Comparison of ENCODE assay signal across 1 cellular context in the genomic region with DNA sequence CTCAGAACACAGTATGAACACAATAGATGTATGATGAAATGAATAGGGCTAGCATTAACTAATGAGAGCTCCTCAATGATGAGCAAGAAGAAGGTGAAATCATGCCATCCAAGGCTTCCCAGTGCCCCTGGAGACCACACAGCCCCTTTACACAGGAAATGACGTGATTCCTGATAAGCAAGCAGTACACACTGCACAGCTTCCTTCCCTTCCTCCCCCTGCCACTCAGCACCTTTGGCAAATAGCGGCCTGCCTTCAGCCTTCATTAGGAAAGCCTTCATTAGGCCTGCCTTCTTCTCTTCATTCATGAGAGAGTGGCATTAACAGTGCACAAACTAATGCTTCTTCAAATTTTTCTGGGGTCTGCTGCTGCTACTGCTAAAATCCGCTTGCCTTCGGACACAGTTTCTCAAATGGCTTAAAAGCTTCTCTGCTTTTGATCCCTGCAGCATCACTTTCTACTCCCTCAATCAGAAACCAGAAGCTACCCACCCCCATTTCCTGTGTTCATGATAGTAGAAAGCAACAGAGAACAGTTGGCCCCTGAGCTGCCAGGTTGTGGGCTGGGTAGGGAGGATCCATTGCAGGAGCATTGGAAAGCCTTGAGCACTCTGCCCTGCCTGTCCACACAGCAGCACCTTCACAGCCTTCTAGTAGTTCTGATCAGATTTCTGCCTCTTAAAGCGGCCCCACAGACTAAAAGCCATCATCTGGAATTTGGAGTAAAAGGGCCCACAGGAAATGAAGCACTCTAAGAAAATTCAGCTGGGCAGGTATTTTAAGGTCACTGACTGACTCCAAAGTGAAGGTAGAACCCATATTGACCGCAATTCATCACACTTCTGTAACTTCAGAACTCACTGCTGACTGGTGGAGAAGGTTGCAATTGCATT.
A peak's percentile ranks its signal among the peaks of the same experiment; 100 is the strongest.
TF ChIP-seq lines count a peak whose summit lies in the region.

No MANE protein-coding gene starts in this region.

TF ChIP-seq in GM12878, 131 proteins besides CTCF, POLR2A, EP300 and RAD21 (continued from another document):
- TF ChIP-seq PAX5 (IDR thresholded peaks at IDR 0.05; ENCODE audit: borderline replicate concordance, low read depth, low read length) (peak; percentile 49; the same call in 1 of the 2 replicates), MTA2 (IDR thresholded peaks at IDR 0.05; ENCODE audit: low read depth) (peak; percentile 57), TCF7 (IDR thresholded peaks at IDR 0.05; ENCODE audit: borderline replicate concordance) (peak; percentile 12), RCOR1 (conservative IDR thresholded peaks at IDR 0.05; ENCODE audit: low read depth, low read length) (no peak), SRF (IDR thresholded peaks at IDR 0.05; ENCODE audit: low read depth in 2 of 2, low read length in 2 of 2) (0 out of 4 replicates have a peak, but pooled peaks of 1 of the 2 experiments have one; percentile 0), ATF7 (IDR thresholded peaks at IDR 0.05; ENCODE audit: low read depth) (peak; percentile 86), IKZF1 (conservative IDR thresholded peaks at IDR 0.05) (peak; percentile 78), RELA (IDR thresholded peaks at IDR 0.05; ENCODE audit: borderline replicate concordance, partially characterized antibody) (no peak), MYC (IDR thresholded peaks at IDR 0.05; ENCODE audit: insufficient read depth, insufficient read length, insufficient replicate concordance, low read length, severe bottlenecking) (no peak), NR2F1 (conservative IDR thresholded peaks at IDR 0.05) (peak; percentile 77), NKRF (conservative IDR thresholded peaks at IDR 0.05) (no peak), SPI1 (IDR thresholded peaks at IDR 0.05; ENCODE audit: borderline replicate concordance, insufficient read depth, low read depth, low read length) (peak; percentile 33; the same call in 1 of the 2 replicates), POU2F2 (IDR thresholded peaks at IDR 0.05; ENCODE audit: borderline replicate concordance, low read depth, low read length) (peak; percentile 32; the same call in 1 of the 3 replicates), SMC3 (IDR thresholded peaks at IDR 0.05; ENCODE audit: borderline replicate concordance, low read length) (0 out of 2 replicates have a peak, but pooled peaks have one; percentile 19), PAX8 (IDR thresholded peaks at IDR 0.05) (no peak), SMARCA5 (IDR thresholded peaks at IDR 0.05) (no peak), CHD2 (IDR thresholded peaks at IDR 0.05; ENCODE audit: borderline replicate concordance, low read depth, low read length) (no peak), EZH2 (IDR thresholded peaks at IDR 0.05; ENCODE audit: borderline replicate concordance, control insufficient read depth, low read depth, low read length) (no peak), RB1 (IDR thresholded peaks at IDR 0.05; ENCODE audit: borderline replicate concordance) (no peak), ZNF207 (IDR thresholded peaks at IDR 0.05; ENCODE audit: borderline replicate concordance) (peak; percentile 28; the same call in 1 of the 2 replicates), CEBPZ (IDR thresholded peaks at IDR 0.05; ENCODE audit: low read depth, low read length) (no peak), BACH1 (IDR thresholded peaks at IDR 0.05; ENCODE audit: borderline replicate concordance) (no peak), USF1 (IDR thresholded peaks at IDR 0.05; ENCODE audit: borderline replicate concordance, extremely low read length, insufficient read depth, low read depth, low read length) (no peak), TARDBP (IDR thresholded peaks at IDR 0.05; ENCODE audit: borderline replicate concordance) (0 out of 2 replicates have a peak, but pooled peaks have one; percentile 22), ASH2L (IDR thresholded peaks at IDR 0.05; ENCODE audit: borderline replicate concordance, low read depth) (peak; percentile 95; the same call in 1 of the 2 replicates)
- TF ChIP-seq, protein P1, sequence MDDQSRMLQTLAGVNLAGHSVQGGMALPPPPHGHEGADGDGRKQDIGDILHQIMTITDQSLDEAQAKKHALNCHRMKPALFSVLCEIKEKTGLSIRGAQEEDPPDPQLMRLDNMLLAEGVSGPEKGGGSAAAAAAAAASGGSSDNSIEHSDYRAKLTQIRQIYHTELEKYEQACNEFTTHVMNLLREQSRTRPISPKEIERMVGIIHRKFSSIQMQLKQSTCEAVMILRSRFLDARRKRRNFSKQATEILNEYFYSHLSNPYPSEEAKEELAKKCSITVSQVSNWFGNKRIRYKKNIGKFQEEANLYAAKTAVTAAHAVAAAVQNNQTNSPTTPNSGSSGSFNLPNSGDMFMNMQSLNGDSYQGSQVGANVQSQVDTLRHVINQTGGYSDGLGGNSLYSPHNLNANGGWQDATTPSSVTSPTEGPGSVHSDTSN (IDR thresholded peaks at IDR 0.05; ENCODE audit: insufficient replicate concordance, low read depth, low read length): peak; percentile 74
- TF ChIP-seq, protein P2, sequence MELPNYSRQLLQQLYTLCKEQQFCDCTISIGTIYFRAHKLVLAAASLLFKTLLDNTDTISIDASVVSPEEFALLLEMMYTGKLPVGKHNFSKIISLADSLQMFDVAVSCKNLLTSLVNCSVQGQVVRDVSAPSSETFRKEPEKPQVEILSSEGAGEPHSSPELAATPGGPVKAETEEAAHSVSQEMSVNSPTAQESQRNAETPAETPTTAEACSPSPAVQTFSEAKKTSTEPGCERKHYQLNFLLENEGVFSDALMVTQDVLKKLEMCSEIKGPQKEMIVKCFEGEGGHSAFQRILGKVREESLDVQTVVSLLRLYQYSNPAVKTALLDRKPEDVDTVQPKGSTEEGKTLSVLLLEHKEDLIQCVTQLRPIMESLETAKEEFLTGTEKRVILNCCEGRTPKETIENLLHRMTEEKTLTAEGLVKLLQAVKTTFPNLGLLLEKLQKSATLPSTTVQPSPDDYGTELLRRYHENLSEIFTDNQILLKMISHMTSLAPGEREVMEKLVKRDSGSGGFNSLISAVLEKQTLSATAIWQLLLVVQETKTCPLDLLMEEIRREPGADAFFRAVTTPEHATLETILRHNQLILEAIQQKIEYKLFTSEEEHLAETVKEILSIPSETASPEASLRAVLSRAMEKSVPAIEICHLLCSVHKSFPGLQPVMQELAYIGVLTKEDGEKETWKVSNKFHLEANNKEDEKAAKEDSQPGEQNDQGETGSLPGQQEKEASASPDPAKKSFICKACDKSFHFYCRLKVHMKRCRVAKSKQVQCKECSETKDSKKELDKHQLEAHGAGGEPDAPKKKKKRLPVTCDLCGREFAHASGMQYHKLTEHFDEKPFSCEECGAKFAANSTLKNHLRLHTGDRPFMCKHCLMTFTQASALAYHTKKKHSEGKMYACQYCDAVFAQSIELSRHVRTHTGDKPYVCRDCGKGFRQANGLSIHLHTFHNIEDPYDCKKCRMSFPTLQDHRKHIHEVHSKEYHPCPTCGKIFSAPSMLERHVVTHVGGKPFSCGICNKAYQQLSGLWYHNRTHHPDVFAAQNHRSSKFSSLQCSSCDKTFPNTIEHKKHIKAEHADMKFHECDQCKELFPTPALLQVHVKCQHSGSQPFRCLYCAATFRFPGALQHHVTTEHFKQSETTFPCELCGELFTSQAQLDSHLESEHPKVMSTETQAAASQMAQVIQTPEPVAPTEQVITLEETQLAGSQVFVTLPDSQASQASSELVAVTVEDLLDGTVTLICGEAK (IDR thresholded peaks at IDR 0.05; ENCODE audit: borderline replicate concordance): peak; percentile 40; the same call in 1 of the 2 replicates
- TF ChIP-seq, protein P3, sequence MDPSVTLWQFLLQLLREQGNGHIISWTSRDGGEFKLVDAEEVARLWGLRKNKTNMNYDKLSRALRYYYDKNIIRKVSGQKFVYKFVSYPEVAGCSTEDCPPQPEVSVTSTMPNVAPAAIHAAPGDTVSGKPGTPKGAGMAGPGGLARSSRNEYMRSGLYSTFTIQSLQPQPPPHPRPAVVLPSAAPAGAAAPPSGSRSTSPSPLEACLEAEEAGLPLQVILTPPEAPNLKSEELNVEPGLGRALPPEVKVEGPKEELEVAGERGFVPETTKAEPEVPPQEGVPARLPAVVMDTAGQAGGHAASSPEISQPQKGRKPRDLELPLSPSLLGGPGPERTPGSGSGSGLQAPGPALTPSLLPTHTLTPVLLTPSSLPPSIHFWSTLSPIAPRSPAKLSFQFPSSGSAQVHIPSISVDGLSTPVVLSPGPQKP (IDR thresholded peaks at IDR 0.05; ENCODE audit: low read depth, low read length): no peak
- TF ChIP-seq, protein P4, sequence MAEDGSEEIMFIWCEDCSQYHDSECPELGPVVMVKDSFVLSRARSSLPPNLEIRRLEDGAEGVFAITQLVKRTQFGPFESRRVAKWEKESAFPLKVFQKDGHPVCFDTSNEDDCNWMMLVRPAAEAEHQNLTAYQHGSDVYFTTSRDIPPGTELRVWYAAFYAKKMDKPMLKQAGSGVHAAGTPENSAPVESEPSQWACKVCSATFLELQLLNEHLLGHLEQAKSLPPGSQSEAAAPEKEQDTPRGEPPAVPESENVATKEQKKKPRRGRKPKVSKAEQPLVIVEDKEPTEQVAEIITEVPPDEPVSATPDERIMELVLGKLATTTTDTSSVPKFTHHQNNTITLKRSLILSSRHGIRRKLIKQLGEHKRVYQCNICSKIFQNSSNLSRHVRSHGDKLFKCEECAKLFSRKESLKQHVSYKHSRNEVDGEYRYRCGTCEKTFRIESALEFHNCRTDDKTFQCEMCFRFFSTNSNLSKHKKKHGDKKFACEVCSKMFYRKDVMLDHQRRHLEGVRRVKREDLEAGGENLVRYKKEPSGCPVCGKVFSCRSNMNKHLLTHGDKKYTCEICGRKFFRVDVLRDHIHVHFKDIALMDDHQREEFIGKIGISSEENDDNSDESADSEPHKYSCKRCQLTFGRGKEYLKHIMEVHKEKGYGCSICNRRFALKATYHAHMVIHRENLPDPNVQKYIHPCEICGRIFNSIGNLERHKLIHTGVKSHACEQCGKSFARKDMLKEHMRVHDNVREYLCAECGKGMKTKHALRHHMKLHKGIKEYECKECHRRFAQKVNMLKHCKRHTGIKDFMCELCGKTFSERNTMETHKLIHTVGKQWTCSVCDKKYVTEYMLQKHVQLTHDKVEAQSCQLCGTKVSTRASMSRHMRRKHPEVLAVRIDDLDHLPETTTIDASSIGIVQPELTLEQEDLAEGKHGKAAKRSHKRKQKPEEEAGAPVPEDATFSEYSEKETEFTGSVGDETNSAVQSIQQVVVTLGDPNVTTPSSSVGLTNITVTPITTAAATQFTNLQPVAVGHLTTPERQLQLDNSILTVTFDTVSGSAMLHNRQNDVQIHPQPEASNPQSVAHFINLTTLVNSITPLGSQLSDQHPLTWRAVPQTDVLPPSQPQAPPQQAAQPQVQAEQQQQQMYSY (CRISPR knock-in tag; IDR thresholded peaks at IDR 0.05): no peak
